In the genomic region with DNA sequence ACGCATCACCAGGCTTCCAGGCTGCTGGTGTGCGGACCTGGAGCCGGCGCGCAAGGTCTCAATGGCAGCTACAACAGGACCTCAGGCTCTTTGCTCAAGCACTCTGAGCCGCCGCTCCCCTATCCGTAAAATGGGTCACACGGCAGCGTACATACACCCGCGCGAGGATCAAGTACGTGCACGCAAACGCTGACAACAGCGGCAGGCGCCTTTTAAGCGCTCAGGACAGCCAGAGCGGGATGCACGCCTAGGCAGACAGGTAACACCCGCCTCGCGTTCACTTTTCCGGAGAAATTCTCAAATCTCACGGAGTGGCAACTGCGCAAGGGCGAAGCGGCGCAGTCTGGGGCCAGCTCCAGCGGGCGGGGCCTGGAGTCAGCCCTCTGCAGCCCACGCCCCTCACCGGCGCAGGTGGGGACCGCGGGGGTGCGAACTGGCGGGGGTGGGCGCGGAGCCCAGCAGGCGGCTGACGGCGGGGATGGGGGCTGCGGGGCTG, we compare ENCODE assay signal across 7 cellular contexts. TPM values are rescaled to one million over a fixed set of nuclear protein-coding genes. Genes with fewer than 3 reads are reported as not detected.
DNase-seq lines count a peak whose midpoint lies in the region; ATAC-seq and TF ChIP-seq lines count a peak whose summit lies in the region.

No MANE protein-coding gene starts in this region.

- H3K27ac Mint-ChIP-seq in activated CD4-positive, alpha-beta T cell treated with anti-CD3 and anti-CD28 coated beads, Interleukin-2, amount 10 ng/mL, durations not matched to agents 24 days and 14 days, result peak overlapping the region; percentile 95

- H3K4me3 ChIP-seq in coronary artery, result peak overlapping the region; percentile 99

- ATAC-seq in GM18520 (IDR thresholded peaks at IDR 0.05; ENCODE audit: unreplicated experiment) (peak; percentile 28), HG02840 (IDR thresholded peaks at IDR 0.05; ENCODE audit: low FRiP score, unreplicated experiment) (peak; percentile 56)

- H3K36me3 Mint-ChIP-seq in activated CD4-positive, alpha-beta T cell treated with anti-CD3 and anti-CD28 coated beads, Interleukin-2, amount 10 ng/mL, durations not matched to agents 24 days and 14 days (ENCODE audit: low read depth), result peaks cover 16% of the 10 kb centered on the region

- TF ChIP-seq CTCF in coronary artery (IDR thresholded peaks at IDR 0.05), result no peak

- DNase-seq in NCI-H2029 treated with DMSO at 0.1 percent for 48 hours (lab: John Stamatoyannopoulos, UW) (peak; percentile 41), coronary artery (ENCODE audit: low spot score) (no peak), lung microvascular endothelial cell (ENCODE audit: low read depth in 2 of 2) (peak; percentile 56 to 66)
- peak; percentile 95 for DNase-seq in activated CD4-positive, alpha-beta T cell treated with anti-CD3 and anti-CD28 coated beads, Interleukin-2, amount 10 ng/mL, durations not matched to agents 24 days and 14 days
- peak; percentile 53 to 79 (median 61) for DNase-seq in stimulated activated CD4-positive, alpha-beta T cell treated with anti-CD3 and anti-CD28 coated beads, TNF-alpha, amount 100 ng/mL, for 24 hours (ENCODE audit: low read depth in 3 of 3)

- peak overlapping the region; percentile 76 to 91 for H3K27ac ChIP-seq in coronary artery

- peak overlapping the region; percentile 98 for H3K4me3 Mint-ChIP-seq in activated CD4-positive, alpha-beta T cell treated with anti-CD3 and anti-CD28 coated beads, Interleukin-2, amount 10 ng/mL, durations not matched to agents 24 days and 14 days

- peaks cover 26% of the 10 kb centered on the region for H3K4me1 Mint-ChIP-seq in activated CD4-positive, alpha-beta T cell treated with anti-CD3 and anti-CD28 coated beads, Interleukin-2, amount 10 ng/mL, durations not matched to agents 24 days and 14 days

- intact Hi-C loops in activated CD4-positive, alpha-beta T cell treated with anti-CD3 and anti-CD28 coated beads, Interleukin-2, amount 10 ng/mL, durations not matched to agents 24 days and 14 days (cut with micrococcal nuclease), result loop anchor here (5.0 kb wide), 1 partner anchor 290 kb away; no protein-coding TSS in a partner anchor

- no peaks in the 10 kb centered on the region for H3K9me3 Mint-ChIP-seq in activated CD4-positive, alpha-beta T cell treated with anti-CD3 and anti-CD28 coated beads, Interleukin-2, amount 10 ng/mL, durations not matched to agents 24 days and 14 days

- no peaks in the 10 kb centered on the region for H3K27me3 Mint-ChIP-seq in activated CD4-positive, alpha-beta T cell treated with anti-CD3 and anti-CD28 coated beads, Interleukin-2, amount 10 ng/mL, durations not matched to agents 24 days and 14 days

RNA-seq across cellular contexts. Expression of a gene that starts 0.5 kb away (rescaled TPM):
- total RNA-seq in activated CD4-positive, alpha-beta T cell treated with anti-CD3 and anti-CD28 coated beads, Interleukin-2, amount 10 ng/mL, durations not matched to agents 24 days and 14 days, result 43.6 and 44.1 TPM in 2 replicates
- 32.7 and 39.7 TPM in 2 replicates for total RNA-seq in lung microvascular endothelial cell

RNA-seq across cellular contexts. Expression of a gene that starts 35.5 kb away (rescaled TPM):
- total RNA-seq in activated CD4-positive, alpha-beta T cell treated with anti-CD3 and anti-CD28 coated beads, Interleukin-2, amount 10 ng/mL, durations not matched to agents 24 days and 14 days, result 2.1 and 3.3 TPM in 2 replicates
- 0.22 and 0.79 TPM in 2 replicates for total RNA-seq in lung microvascular endothelial cell
